In genomic region chr7:142866361-142867096, GRCh38 we compare ENCODE assay signal across 8 cellular contexts. TPM values are rescaled to one million over a fixed set of nuclear protein-coding genes. Genes with fewer than 3 reads are reported as not detected.
DNase-seq lines count a peak whose midpoint lies in the region; ATAC-seq and TF ChIP-seq lines count a peak whose summit lies in the region.

No MANE protein-coding gene starts in this region.

- POLR2A ChIA-PET in SK-N-SH (lab: Yijun Ruan, JAX): no interaction called here

- TF ChIP-seq CTCF in AG10803 (conservative IDR thresholded peaks at IDR 0.05; ENCODE audit: low read length) (peak; percentile 50), SK-N-SH (IDR thresholded peaks at IDR 0.05) (peak; percentile 77), foreskin fibroblast (IDR thresholded peaks at IDR 0.05; ENCODE audit: low read depth, low read length) (peak; percentile 53)

- in situ Hi-C loops in GM23248 (cut with MboI): no loop called here

- no peaks in the 10 kb centered on the region for H3K36me3 ChIP-seq in GM23248 (ENCODE audit: low read depth)
- H3K36me3 ChIP-seq in SK-N-SH (replicated peaks in 1 of 2; ENCODE audit: control insufficient read depth in 1 of 2, insufficient read depth in 2 of 2, low read length in 1 of 2): no peaks in the 10 kb centered on the region

- no peaks in the 10 kb centered on the region for H4K20me1 ChIP-seq in GM23248 (ENCODE audit: insufficient read depth)
- H4K20me1 ChIP-seq in SK-N-SH (ENCODE audit: insufficient read depth): no peaks in the 10 kb centered on the region

- intact Hi-C loops in sciatic nerve (cut with DNase I): no loop called here

- H3K79me2 ChIP-seq in GM23248 (ENCODE audit: insufficient read depth) (no peaks in the 10 kb centered on the region), SK-N-SH (ENCODE audit: insufficient read depth) (no peaks in the 10 kb centered on the region)

- H3K27me3 ChIP-seq in GM23248 (replicated peaks; ENCODE audit: insufficient read depth): peaks cover 6% of the 10 kb centered on the region; the same call in 1 of the 2 replicates
- H3K27me3 ChIP-seq in SK-N-SH (ENCODE audit: insufficient read depth): peaks cover 11% of the 10 kb centered on the region

- no peak for TF ChIP-seq EP300 in SK-N-SH (IDR thresholded peaks at IDR 0.05; ENCODE audit: borderline replicate concordance in 1 of 2, low read depth in 1 of 2, low read length in 1 of 2)

- peak; percentile 69 for TF ChIP-seq RAD21 in SK-N-SH (IDR thresholded peaks at IDR 0.05; ENCODE audit: low read length)

- H3K9me3 ChIP-seq in GM23248 (ENCODE audit: low read depth): no peaks in the 10 kb centered on the region
- no peaks in the 10 kb centered on the region for H3K9me3 ChIP-seq in SK-N-SH

- DNase-seq in AG10803 (ENCODE audit: low read depth) (no peak), GM23248 (peak; percentile 35), SK-N-SH (peak; percentile 88), foreskin fibroblast (peak; percentile 9 to 44), sciatic nerve (ENCODE audit: low spot score) (no peak), NCI-H2107 (lab: John Stamatoyannopoulos, UW) (no peak)

- peak; percentile 20 for ATAC-seq in sciatic nerve
- no peak for ATAC-seq in GM21529 (IDR thresholded peaks at IDR 0.05; ENCODE audit: unreplicated experiment)
- ATAC-seq in GM19023 (IDR thresholded peaks at IDR 0.05; ENCODE audit: unreplicated experiment): no peak

- H3K4me1 ChIP-seq in GM23248 (ENCODE audit: insufficient read depth) (no peaks in the 10 kb centered on the region), SK-N-SH (ENCODE audit: control insufficient read depth in 1 of 2, insufficient read depth in 2 of 2, low read depth in 1 of 2, low read length in 1 of 2) (no peaks in the 10 kb centered on the region)

- no peak overlapping the region for H3K4me2 ChIP-seq in GM23248 (ENCODE audit: unreplicated experiment)
- no peak overlapping the region for H3K4me2 ChIP-seq in SK-N-SH

- H3F3A ChIP-seq in GM23248 (ENCODE audit: insufficient read depth) (no peaks in the 10 kb centered on the region), SK-N-SH (replicated peaks; ENCODE audit: insufficient read depth) (no peaks in the 10 kb centered on the region)

- 56 to 64% methylated on average over 18 of the region's 18 CpGs for WGBS in GM23248 (ENCODE audit: low coverage in 1 of 2, low lambda C conversion rate in 2 of 2, missing lambda C conversion rate in 2 of 2), 2 experiments
- 46% methylated on average over 18 of the region's 18 CpGs for WGBS in SK-N-SH (ENCODE audit: low lambda C conversion rate)

- no peak overlapping the region for H2AFZ ChIP-seq in GM23248
- no peak overlapping the region for H2AFZ ChIP-seq in SK-N-SH (ENCODE audit: low read depth)

- CTCF ChIA-PET in SK-N-SH (lab: Yijun Ruan, JAX): interaction anchor here (0.6 to 12.2 kb wide), 49 partner anchors 9 to 502 kb away, joined by 3 to 154 read pairs (median 4); partner anchors contain the start of gene EPHB6

- H3K27ac ChIP-seq in GM23248 (no peak overlapping the region), SK-N-SH (ENCODE audit: low read depth in 2 of 2, low read length in 1 of 2) (no peak overlapping the region)

- H3K4me3 ChIP-seq in AG10803 (ENCODE audit: low read length) (no peak overlapping the region), GM23248 (no peak overlapping the region), SK-N-SH (ENCODE audit: low read depth in 2 of 2, low read length in 1 of 2) (no peak overlapping the region), foreskin fibroblast (ENCODE audit: low read depth in 1 of 2, low read length in 2 of 2) (no peak overlapping the region)

- H3K9me2 ChIP-seq in GM23248 (ENCODE audit: insufficient read depth): no peaks in the 10 kb centered on the region
- no peaks in the 10 kb centered on the region for H3K9me2 ChIP-seq in SK-N-SH

- H3K9ac ChIP-seq in GM23248 (no peak overlapping the region), SK-N-SH (no peak overlapping the region)

TF ChIP-seq in SK-N-SH, 30 proteins besides CTCF, POLR2A, EP300 and RAD21:
- TF ChIP-seq RCOR1 (IDR thresholded peaks at IDR 0.05; ENCODE audit: low read length) (no peak), SMC3 (IDR thresholded peaks at IDR 0.05; ENCODE audit: low read depth, low read length) (peak; percentile 84)

RNA-seq across cellular contexts. Expression of gene EPHB6, which starts 11.7 kb away (rescaled TPM):
- 0.11 and 0.13 TPM in 2 replicates for total RNA-seq in GM23248 (2014; rRNA removed; shearing (Covaris generic))
- polyA plus RNA-seq in GM23248 (2016; fragmentation: Nextera tagmentation; extraction: Ambion mirVana): 0.98 and 1.2 TPM in 2 replicates
- polyA plus RNA-seq in SK-N-SH (2012; rRNA removed): 1.2 and 1.8 TPM in 2 replicates
- polyA plus RNA-seq in SK-N-SH (2012; cell fraction: cytosol; rRNA removed): 1.1 and 1.2 TPM in 2 replicates
- 4.0 and 4.7 TPM in 2 replicates for polyA plus RNA-seq in SK-N-SH (2012; cell fraction: nucleus; rRNA removed)
- 15.7 TPM for total RNA-seq in sciatic nerve

RNA-seq across cellular contexts. Expression of gene TRPV6, which starts 19.0 kb away (rescaled TPM):
- total RNA-seq in GM23248 (2014; rRNA removed; shearing (Covaris generic)): not detected in 2 replicates
- polyA plus RNA-seq in GM23248 (2016; fragmentation: Nextera tagmentation; extraction: Ambion mirVana): not detected in 2 replicates
- not detected in 2 replicates for polyA plus RNA-seq in SK-N-SH (2012; rRNA removed)
- polyA plus RNA-seq in SK-N-SH (2012; cell fraction: cytosol; rRNA removed): not detected in 2 replicates
- polyA plus RNA-seq in SK-N-SH (2012; cell fraction: nucleus; rRNA removed): not detected in 2 replicates
- total RNA-seq in sciatic nerve: 0.40 TPM

Comparison
In these comparisons a context has a peak if more than half of its experiments do, and no peak if none do; other contexts are left out.
1. DNase-seq: peak in GM23248 (single experiment), SK-N-SH (single experiment) and foreskin fibroblast (2 of 2); none in AG10803 (single experiment), sciatic nerve (single experiment) and NCI-H2107 (single experiment).
2. RNA of gene EPHB6, which starts 11.7 kb away (total RNA-seq): 15.7 TPM in sciatic nerve (single experiment); 0.11 to 0.13 TPM in GM23248; every median in the first group is over 10 times any median in the second.
3. Peak in every context shown above with its lines, with median percentiles within 50 percentile points of each other: CTCF ChIP-seq.